In the genomic region with DNA sequence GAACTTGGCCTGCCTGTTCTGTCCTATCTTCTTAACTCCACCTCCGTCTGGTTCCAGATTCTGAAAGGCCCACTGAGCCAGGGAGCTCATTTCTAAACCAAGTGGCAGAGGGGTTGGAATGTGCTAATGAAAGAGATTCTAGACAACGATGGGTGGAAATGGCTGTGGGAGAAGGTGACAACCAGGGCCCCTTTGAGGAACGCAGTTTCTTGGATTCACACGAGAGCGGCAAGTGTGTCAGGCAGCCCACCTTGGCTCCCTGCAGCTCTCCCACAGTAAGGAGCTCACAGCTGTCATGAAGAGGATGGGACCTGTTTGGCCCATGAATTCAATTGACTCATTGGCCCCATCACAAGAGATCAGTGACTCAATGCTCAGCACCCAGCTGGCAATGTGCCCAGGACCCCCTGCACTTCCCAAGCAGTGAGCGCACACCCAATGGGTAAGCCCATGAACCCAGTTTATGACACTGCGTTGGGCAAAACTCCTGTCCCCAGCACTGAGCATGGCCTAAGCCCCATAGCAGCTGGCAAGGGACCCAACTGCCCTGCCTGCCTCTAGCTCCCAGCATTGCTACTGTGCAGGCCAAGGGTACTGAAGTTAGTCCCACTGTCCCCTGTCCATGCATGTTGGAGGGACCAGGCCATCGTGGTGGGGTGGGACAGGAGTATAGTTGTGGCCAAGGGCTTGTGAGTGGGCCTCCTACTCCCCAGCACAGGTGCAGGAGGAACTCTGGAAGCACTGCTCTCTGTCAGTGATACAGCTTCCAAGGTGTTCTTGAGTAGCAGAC, we compare ENCODE assay signal across 2 cellular contexts.
TF ChIP-seq lines count a peak whose summit lies in the region.

No MANE protein-coding gene starts in this region.

TF ChIP-seq in K562, 482 proteins besides CTCF, POLR2A, EP300 and RAD21:
- no peak for TF ChIP-seq ZNF408 (CRISPR knock-in tag; IDR thresholded peaks at IDR 0.05; ENCODE audit: low read depth)
- TF ChIP-seq EGR1 (conservative IDR thresholded peaks at IDR 0.05) = no peak
- TF ChIP-seq, protein P1, sequence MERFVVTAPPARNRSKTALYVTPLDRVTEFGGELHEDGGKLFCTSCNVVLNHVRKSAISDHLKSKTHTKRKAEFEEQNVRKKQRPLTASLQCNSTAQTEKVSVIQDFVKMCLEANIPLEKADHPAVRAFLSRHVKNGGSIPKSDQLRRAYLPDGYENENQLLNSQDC (CRISPR knock-in tag; IDR thresholded peaks at IDR 0.05) = no peak
- TF ChIP-seq POLR2AphosphoS5 (IDR thresholded peaks at IDR 0.05; ENCODE audit: control insufficient read depth, insufficient read depth, low read depth, low read length) = peak; percentile 14; the same call in 1 of the 2 replicates
- 0 out of 2 replicates have a peak, but pooled peaks have one; percentile 27 for TF ChIP-seq ZNF263 (CRISPR knock-in tag; IDR thresholded peaks at IDR 0.05; ENCODE audit: borderline replicate concordance)
- peak; percentile 77 for TF ChIP-seq NFIC (IDR thresholded peaks at IDR 0.05)
- TF ChIP-seq, protein P2, sequence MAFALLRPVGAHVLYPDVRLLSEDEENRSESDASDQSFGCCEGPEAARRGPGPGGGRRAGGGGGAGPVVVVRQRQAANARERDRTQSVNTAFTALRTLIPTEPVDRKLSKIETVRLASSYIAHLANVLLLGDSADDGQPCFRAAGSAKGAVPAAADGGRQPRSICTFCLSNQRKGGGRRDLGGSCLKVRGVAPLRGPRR (CRISPR knock-in tag; IDR thresholded peaks at IDR 0.05) = no peak
- TF ChIP-seq ZNF143 (CRISPR knock-in tag; IDR thresholded peaks at IDR 0.05) = 0 out of 2 replicates have a peak, but pooled peaks have one; percentile 26
- TF ChIP-seq POLR2B (IDR thresholded peaks at IDR 0.05; ENCODE audit: low read depth, partially characterized antibody) = peak; percentile 32
- TF ChIP-seq, protein P3, sequence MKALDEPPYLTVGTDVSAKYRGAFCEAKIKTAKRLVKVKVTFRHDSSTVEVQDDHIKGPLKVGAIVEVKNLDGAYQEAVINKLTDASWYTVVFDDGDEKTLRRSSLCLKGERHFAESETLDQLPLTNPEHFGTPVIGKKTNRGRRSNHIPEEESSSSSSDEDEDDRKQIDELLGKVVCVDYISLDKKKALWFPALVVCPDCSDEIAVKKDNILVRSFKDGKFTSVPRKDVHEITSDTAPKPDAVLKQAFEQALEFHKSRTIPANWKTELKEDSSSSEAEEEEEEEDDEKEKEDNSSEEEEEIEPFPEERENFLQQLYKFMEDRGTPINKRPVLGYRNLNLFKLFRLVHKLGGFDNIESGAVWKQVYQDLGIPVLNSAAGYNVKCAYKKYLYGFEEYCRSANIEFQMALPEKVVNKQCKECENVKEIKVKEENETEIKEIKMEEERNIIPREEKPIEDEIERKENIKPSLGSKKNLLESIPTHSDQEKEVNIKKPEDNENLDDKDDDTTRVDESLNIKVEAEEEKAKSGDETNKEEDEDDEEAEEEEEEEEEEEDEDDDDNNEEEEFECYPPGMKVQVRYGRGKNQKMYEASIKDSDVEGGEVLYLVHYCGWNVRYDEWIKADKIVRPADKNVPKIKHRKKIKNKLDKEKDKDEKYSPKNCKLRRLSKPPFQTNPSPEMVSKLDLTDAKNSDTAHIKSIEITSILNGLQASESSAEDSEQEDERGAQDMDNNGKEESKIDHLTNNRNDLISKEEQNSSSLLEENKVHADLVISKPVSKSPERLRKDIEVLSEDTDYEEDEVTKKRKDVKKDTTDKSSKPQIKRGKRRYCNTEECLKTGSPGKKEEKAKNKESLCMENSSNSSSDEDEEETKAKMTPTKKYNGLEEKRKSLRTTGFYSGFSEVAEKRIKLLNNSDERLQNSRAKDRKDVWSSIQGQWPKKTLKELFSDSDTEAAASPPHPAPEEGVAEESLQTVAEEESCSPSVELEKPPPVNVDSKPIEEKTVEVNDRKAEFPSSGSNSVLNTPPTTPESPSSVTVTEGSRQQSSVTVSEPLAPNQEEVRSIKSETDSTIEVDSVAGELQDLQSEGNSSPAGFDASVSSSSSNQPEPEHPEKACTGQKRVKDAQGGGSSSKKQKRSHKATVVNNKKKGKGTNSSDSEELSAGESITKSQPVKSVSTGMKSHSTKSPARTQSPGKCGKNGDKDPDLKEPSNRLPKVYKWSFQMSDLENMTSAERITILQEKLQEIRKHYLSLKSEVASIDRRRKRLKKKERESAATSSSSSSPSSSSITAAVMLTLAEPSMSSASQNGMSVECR (CRISPR knock-in tag; IDR thresholded peaks at IDR 0.05) = 0 out of 2 replicates have a peak, but pooled peaks have one; percentile 18

TF ChIP-seq in GM23338, 12 proteins besides CTCF, POLR2A, EP300 and RAD21:
- TF ChIP-seq, protein P4, sequence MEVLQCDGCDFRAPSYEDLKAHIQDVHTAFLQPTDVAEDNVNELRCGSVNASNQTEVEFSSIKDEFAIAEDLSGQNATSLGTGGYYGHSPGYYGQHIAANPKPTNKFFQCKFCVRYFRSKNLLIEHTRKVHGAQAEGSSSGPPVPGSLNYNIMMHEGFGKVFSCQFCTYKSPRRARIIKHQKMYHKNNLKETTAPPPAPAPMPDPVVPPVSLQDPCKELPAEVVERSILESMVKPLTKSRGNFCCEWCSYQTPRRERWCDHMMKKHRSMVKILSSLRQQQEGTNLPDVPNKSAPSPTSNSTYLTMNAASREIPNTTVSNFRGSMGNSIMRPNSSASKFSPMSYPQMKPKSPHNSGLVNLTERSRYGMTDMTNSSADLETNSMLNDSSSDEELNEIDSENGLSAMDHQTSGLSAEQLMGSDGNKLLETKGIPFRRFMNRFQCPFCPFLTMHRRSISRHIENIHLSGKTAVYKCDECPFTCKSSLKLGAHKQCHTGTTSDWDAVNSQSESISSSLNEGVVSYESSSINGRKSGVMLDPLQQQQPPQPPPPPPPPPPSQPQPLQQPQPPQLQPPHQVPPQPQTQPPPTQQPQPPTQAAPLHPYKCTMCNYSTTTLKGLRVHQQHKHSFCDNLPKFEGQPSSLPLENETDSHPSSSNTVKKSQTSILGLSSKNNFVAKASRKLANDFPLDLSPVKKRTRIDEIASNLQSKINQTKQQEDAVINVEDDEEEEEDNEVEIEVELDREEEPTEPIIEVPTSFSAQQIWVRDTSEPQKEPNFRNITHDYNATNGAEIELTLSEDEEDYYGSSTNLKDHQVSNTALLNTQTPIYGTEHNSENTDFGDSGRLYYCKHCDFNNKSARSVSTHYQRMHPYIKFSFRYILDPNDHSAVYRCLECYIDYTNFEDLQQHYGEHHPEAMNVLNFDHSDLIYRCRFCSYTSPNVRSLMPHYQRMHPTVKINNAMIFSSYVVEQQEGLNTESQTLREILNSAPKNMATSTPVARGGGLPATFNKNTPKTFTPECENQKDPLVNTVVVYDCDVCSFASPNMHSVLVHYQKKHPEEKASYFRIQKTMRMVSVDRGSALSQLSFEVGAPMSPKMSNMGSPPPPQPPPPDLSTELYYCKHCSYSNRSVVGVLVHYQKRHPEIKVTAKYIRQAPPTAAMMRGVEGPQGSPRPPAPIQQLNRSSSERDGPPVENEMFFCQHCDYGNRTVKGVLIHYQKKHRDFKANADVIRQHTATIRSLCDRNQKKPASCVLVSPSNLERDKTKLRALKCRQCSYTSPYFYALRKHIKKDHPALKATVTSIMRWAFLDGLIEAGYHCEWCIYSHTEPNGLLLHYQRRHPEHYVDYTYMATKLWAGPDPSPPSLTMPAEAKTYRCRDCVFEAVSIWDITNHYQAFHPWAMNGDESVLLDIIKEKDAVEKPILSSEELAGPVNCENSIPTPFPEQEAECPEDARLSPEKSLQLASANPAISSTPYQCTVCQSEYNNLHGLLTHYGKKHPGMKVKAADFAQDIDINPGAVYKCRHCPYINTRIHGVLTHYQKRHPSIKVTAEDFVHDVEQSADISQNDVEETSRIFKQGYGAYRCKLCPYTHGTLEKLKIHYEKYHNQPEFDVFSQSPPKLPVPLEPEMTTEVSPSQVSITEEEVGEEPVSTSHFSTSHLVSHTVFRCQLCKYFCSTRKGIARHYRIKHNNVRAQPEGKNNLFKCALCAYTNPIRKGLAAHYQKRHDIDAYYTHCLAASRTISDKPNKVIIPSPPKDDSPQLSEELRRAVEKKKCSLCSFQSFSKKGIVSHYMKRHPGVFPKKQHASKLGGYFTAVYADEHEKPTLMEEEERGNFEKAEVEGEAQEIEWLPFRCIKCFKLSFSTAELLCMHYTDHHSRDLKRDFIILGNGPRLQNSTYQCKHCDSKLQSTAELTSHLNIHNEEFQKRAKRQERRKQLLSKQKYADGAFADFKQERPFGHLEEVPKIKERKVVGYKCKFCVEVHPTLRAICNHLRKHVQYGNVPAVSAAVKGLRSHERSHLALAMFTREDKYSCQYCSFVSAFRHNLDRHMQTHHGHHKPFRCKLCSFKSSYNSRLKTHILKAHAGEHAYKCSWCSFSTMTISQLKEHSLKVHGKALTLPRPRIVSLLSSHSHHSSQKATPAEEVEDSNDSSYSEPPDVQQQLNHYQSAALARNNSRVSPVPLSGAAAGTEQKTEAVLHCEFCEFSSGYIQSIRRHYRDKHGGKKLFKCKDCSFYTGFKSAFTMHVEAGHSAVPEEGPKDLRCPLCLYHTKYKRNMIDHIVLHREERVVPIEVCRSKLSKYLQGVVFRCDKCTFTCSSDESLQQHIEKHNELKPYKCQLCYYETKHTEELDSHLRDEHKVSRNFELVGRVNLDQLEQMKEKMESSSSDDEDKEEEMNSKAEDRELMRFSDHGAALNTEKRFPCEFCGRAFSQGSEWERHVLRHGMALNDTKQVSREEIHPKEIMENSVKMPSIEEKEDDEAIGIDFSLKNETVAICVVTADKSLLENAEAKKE (CRISPR knock-in tag; IDR thresholded peaks at IDR 0.05) = no peak
- TF ChIP-seq NANOG (IDR thresholded peaks at IDR 0.05; ENCODE audit: borderline replicate concordance) = no peak
- TF ChIP-seq ZNF114 (CRISPR knock-in tag; IDR thresholded peaks at IDR 0.05) = no peak
- TF ChIP-seq CREB1 (CRISPR knock-in tag; IDR thresholded peaks at IDR 0.05; ENCODE audit: low read depth) = no peak
- TF ChIP-seq STAT1 (IDR thresholded peaks at IDR 0.05; ENCODE audit: unreplicated experiment) = no peak
- TF ChIP-seq ZNF331 (CRISPR knock-in tag; IDR thresholded peaks at IDR 0.05; ENCODE audit: low read depth) = no peak
- TF ChIP-seq JUNB (IDR thresholded peaks at IDR 0.05; ENCODE audit: unreplicated experiment) = no peak
- no peak for TF ChIP-seq EZH2 (IDR thresholded peaks at IDR 0.05; ENCODE audit: low read depth, unreplicated experiment)
- TF ChIP-seq POLR2AphosphoS5 (IDR thresholded peaks at IDR 0.05; ENCODE audit: low read depth) = no peak
- no peak for TF ChIP-seq EZH2phosphoT487 (IDR thresholded peaks at IDR 0.05; ENCODE audit: unreplicated experiment)
- TF ChIP-seq, protein P5, sequence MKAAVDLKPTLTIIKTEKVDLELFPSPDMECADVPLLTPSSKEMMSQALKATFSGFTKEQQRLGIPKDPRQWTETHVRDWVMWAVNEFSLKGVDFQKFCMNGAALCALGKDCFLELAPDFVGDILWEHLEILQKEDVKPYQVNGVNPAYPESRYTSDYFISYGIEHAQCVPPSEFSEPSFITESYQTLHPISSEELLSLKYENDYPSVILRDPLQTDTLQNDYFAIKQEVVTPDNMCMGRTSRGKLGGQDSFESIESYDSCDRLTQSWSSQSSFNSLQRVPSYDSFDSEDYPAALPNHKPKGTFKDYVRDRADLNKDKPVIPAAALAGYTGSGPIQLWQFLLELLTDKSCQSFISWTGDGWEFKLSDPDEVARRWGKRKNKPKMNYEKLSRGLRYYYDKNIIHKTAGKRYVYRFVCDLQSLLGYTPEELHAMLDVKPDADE (IDR thresholded peaks at IDR 0.05) = no peak
- TF ChIP-seq, protein P6, sequence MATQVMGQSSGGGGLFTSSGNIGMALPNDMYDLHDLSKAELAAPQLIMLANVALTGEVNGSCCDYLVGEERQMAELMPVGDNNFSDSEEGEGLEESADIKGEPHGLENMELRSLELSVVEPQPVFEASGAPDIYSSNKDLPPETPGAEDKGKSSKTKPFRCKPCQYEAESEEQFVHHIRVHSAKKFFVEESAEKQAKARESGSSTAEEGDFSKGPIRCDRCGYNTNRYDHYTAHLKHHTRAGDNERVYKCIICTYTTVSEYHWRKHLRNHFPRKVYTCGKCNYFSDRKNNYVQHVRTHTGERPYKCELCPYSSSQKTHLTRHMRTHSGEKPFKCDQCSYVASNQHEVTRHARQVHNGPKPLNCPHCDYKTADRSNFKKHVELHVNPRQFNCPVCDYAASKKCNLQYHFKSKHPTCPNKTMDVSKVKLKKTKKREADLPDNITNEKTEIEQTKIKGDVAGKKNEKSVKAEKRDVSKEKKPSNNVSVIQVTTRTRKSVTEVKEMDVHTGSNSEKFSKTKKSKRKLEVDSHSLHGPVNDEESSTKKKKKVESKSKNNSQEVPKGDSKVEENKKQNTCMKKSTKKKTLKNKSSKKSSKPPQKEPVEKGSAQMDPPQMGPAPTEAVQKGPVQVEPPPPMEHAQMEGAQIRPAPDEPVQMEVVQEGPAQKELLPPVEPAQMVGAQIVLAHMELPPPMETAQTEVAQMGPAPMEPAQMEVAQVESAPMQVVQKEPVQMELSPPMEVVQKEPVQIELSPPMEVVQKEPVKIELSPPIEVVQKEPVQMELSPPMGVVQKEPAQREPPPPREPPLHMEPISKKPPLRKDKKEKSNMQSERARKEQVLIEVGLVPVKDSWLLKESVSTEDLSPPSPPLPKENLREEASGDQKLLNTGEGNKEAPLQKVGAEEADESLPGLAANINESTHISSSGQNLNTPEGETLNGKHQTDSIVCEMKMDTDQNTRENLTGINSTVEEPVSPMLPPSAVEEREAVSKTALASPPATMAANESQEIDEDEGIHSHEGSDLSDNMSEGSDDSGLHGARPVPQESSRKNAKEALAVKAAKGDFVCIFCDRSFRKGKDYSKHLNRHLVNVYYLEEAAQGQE (IDR thresholded peaks at IDR 0.05; ENCODE audit: unreplicated experiment) = no peak
